Comparison of ENCODE assay signal across 33 cellular contexts in the genomic region with DNA sequence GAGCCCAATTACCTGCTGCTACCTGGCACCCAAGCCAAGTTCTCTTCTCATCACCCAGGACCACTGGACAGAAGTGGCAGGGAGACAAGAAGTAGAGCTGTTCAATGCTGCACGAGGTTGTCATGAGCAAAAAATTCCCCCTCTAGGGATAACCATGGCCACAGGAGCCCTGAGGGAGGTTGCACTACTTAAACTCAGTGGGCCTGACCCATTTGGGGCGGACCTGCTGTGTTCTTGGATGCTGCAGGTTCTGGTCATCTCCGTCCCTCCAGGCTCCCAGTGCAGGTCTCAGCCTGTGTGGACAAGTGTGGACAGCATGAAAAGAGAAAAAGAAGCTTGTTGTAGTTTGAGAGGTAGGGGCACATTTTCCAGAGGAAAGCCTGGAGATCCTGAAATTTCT.
"Had no signal": no experiment of that assay in that cellular context is flagged by ENCODE, and none has a peak within 500 bp of the region (broad histone marks: within the 10 kb centered on the region; RNA-seq: fewer than 3 reads in every experiment).

No MANE protein-coding gene starts in this region.

- H3K27ac ChIP-seq: adrenal gland, body of pancreas, brain microvascular endothelial cell, breast epithelium, cardiac muscle cell, VCaP had no signal

- ATAC-seq: activated CD8-positive, alpha-beta T cell treated with anti-CD3 and anti-CD28 coated beads for 36 hours; activated naive CD4-positive, alpha-beta T cell treated with anti-CD3 and anti-CD28 coated beads, Interleukin-2, amount 50 U/mL, for 72 hours; activated T-cell treated with anti-CD3 and anti-CD28 coated beads, Interleukin-2, amount 50 U/mL, for 4 hours; activated T-cell treated with anti-CD3 and anti-CD28 coated beads, Interleukin-2, amount 50 U/mL, for 72 hours; activated T-helper 17 cell treated with anti-CD3 and anti-CD28 coated beads, Interleukin-2, amount 50 U/mL, for 72 hours; body of pancreas; T-cell had no signal

- DNase-seq: activated B cell treated with CpG ODN at 0.5 μM for 24 hours; activated CD4-positive, alpha-beta memory T cell treated with anti-CD3 and anti-CD28 coated beads for 36 hours; activated CD4-positive, alpha-beta T cell treated with anti-CD3 and anti-CD28 coated beads for 4 hours; activated CD4-positive, alpha-beta T cell treated with anti-CD3 and anti-CD28 coated beads, Interleukin-2, amount 10 ng/mL, durations not matched to agents 24 days and 14 days; activated CD4-positive, alpha-beta T cell treated with anti-CD3 and anti-CD28 coated beads, Interleukin-2, amount 50 U/mL, for 1 hour; activated CD4-positive, alpha-beta T cell treated with anti-CD3 and anti-CD28 coated beads, Interleukin-2, amount 50 U/mL, for 4 hours; activated CD4-positive, CD25-positive, alpha-beta regulatory T cell treated with anti-CD3 and anti-CD28 coated beads, Interleukin-2, amount 50 U/mL, for 72 hours; activated CD8-positive, alpha-beta memory T cell treated with anti-CD3 and anti-CD28 coated beads, Interleukin-2, amount 50 U/mL, for 4 hours; activated CD8-positive, alpha-beta T cell treated with anti-CD3 and anti-CD28 coated beads for 36 hours; activated gamma-delta T cell treated with Interleukin-2 at 50 U/mL for 16 hours; activated naive CD4-positive, alpha-beta T cell; activated naive CD4-positive, alpha-beta T cell treated with anti-CD3 and anti-CD28 coated beads for 36 hours; activated naive CD4-positive, alpha-beta T cell treated with anti-CD3 and anti-CD28 coated beads, Interleukin-2, amount 50 U/mL, for 16 hours; activated naive CD8-positive, alpha-beta T cell treated with anti-CD3 and anti-CD28 coated beads for 36 hours; activated T-cell treated with anti-CD3 and anti-CD28 coated beads for 4 hours; activated T-cell treated with anti-CD3 and anti-CD28 coated beads, Interleukin-2, amount 50 U/mL, for 1 hour; activated T-cell treated with anti-CD3 and anti-CD28 coated beads, Interleukin-2, amount 50 U/mL, for 4 hours; activated T-cell treated with anti-CD3 and anti-CD28 coated beads, Interleukin-2, amount 50 U/mL, for 72 hours; amniotic stem cell; aorta; body of pancreas; brain microvascular endothelial cell; central memory CD4-positive, alpha-beta T cell; cerebellar nuclear complex; T-cell; T-helper 2 cell; T-helper 9 cell had no signal
